In genomic region chr3:141326123-141326522, GRCh38 we compare ENCODE assay signal across 1 cellular context.
TF ChIP-seq lines count a peak whose summit lies in the region.

No MANE protein-coding gene starts in this region.

TF ChIP-seq in HepG2, 621 proteins besides CTCF, POLR2A, EP300 and RAD21 (continued from another document and continues in another):
- TF ChIP-seq, protein P1, sequence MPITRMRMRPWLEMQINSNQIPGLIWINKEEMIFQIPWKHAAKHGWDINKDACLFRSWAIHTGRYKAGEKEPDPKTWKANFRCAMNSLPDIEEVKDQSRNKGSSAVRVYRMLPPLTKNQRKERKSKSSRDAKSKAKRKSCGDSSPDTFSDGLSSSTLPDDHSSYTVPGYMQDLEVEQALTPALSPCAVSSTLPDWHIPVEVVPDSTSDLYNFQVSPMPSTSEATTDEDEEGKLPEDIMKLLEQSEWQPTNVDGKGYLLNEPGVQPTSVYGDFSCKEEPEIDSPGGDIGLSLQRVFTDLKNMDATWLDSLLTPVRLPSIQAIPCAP (CRISPR knock-in tag; IDR thresholded peaks at IDR 0.05; ENCODE audit: low read depth): no peak
- TF ChIP-seq, protein P2, sequence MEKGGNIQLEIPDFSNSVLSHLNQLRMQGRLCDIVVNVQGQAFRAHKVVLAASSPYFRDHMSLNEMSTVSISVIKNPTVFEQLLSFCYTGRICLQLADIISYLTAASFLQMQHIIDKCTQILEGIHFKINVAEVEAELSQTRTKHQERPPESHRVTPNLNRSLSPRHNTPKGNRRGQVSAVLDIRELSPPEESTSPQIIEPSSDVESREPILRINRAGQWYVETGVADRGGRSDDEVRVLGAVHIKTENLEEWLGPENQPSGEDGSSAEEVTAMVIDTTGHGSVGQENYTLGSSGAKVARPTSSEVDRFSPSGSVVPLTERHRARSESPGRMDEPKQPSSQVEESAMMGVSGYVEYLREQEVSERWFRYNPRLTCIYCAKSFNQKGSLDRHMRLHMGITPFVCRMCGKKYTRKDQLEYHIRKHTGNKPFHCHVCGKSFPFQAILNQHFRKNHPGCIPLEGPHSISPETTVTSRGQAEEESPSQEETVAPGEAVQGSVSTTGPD (CRISPR knock-in tag; IDR thresholded peaks at IDR 0.05): no peak
- TF ChIP-seq, protein P3, sequence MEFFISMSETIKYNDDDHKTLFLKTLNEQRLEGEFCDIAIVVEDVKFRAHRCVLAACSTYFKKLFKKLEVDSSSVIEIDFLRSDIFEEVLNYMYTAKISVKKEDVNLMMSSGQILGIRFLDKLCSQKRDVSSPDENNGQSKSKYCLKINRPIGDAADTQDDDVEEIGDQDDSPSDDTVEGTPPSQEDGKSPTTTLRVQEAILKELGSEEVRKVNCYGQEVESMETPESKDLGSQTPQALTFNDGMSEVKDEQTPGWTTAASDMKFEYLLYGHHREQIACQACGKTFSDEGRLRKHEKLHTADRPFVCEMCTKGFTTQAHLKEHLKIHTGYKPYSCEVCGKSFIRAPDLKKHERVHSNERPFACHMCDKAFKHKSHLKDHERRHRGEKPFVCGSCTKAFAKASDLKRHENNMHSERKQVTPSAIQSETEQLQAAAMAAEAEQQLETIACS (CRISPR knock-in tag; IDR thresholded peaks at IDR 0.05): no peak
- TF ChIP-seq FOXC1 (CRISPR knock-in tag; IDR thresholded peaks at IDR 0.05; ENCODE audit: borderline replicate concordance) (no peak), HDAC1 (CRISPR knock-in tag; IDR thresholded peaks at IDR 0.05) (no peak), HNF4G (IDR thresholded peaks at IDR 0.05; ENCODE audit: borderline replicate concordance, low read depth, low read length) (no peak), HNF4G (CRISPR knock-in tag; IDR thresholded peaks at IDR 0.05; ENCODE audit: borderline replicate concordance, low read depth) (no peak), NKX3-1 (CRISPR knock-in tag; IDR thresholded peaks at IDR 0.05) (no peak), HIC2 (CRISPR knock-in tag; IDR thresholded peaks at IDR 0.05; ENCODE audit: low read depth) (no peak), ZNF75D (CRISPR knock-in tag; IDR thresholded peaks at IDR 0.05; ENCODE audit: borderline replicate concordance) (no peak), ZFYVE20 (CRISPR knock-in tag; IDR thresholded peaks at IDR 0.05; ENCODE audit: borderline replicate concordance, low read depth) (no peak), PLRG1 (conservative IDR thresholded peaks at IDR 0.05) (no peak), ZNF614 (CRISPR knock-in tag; IDR thresholded peaks at IDR 0.05; ENCODE audit: borderline replicate concordance) (no peak), FUBP1 (CRISPR knock-in tag; IDR thresholded peaks at IDR 0.05; ENCODE audit: borderline replicate concordance) (no peak), USF2 (IDR thresholded peaks at IDR 0.05; ENCODE audit: low read depth, low read length) (no peak), USF2 (CRISPR knock-in tag; IDR thresholded peaks at IDR 0.05; ENCODE audit: borderline replicate concordance) (no peak), ELF3 (CRISPR knock-in tag; IDR thresholded peaks at IDR 0.05) (peak; percentile 36; the same call in 1 of the 2 replicates), AHDC1 (CRISPR knock-in tag; IDR thresholded peaks at IDR 0.05; ENCODE audit: borderline replicate concordance) (no peak; the same call in 1 of the 2 replicates), CREBL2 (CRISPR knock-in tag; IDR thresholded peaks at IDR 0.05; ENCODE audit: borderline replicate concordance) (no peak), NBN (conservative IDR thresholded peaks at IDR 0.05) (no peak), ZNF747 (CRISPR knock-in tag; IDR thresholded peaks at IDR 0.05; ENCODE audit: borderline replicate concordance) (no peak)
- TF ChIP-seq, protein P4, sequence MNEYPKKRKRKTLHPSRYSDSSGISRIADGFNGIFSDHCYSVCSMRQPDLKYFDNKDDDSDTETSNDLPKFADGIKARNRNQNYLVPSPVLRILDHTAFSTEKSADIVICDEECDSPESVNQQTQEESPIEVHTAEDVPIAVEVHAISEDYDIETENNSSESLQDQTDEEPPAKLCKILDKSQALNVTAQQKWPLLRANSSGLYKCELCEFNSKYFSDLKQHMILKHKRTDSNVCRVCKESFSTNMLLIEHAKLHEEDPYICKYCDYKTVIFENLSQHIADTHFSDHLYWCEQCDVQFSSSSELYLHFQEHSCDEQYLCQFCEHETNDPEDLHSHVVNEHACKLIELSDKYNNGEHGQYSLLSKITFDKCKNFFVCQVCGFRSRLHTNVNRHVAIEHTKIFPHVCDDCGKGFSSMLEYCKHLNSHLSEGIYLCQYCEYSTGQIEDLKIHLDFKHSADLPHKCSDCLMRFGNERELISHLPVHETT (CRISPR knock-in tag; conservative IDR thresholded peaks at IDR 0.05): no peak
- TF ChIP-seq, protein P5, sequence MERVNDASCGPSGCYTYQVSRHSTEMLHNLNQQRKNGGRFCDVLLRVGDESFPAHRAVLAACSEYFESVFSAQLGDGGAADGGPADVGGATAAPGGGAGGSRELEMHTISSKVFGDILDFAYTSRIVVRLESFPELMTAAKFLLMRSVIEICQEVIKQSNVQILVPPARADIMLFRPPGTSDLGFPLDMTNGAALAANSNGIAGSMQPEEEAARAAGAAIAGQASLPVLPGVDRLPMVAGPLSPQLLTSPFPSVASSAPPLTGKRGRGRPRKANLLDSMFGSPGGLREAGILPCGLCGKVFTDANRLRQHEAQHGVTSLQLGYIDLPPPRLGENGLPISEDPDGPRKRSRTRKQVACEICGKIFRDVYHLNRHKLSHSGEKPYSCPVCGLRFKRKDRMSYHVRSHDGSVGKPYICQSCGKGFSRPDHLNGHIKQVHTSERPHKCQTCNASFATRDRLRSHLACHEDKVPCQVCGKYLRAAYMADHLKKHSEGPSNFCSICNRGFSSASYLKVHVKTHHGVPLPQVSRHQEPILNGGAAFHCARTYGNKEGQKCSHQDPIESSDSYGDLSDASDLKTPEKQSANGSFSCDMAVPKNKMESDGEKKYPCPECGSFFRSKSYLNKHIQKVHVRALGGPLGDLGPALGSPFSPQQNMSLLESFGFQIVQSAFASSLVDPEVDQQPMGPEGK (CRISPR knock-in tag; IDR thresholded peaks at IDR 0.05): peak; percentile 52
- TF ChIP-seq, protein P6, sequence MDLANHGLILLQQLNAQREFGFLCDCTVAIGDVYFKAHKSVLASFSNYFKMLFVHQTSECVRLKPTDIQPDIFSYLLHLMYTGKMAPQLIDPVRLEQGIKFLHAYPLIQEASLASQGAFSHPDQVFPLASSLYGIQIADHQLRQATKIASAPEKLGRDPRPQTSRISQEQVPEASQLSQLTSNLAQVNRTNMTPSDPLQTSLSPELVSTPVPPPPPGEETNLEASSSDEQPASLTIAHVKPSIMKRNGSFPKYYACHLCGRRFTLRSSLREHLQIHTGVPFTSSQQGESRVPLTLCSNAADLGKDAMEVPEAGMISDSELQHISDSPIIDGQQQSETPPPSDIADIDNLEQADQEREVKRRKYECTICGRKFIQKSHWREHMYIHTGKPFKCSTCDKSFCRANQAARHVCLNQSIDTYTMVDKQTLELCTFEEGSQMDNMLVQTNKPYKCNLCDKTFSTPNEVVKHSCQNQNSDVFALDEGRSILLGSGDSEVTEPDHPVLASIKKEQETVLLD (CRISPR knock-in tag; IDR thresholded peaks at IDR 0.05; ENCODE audit: low read depth): no peak
